Comparison of ENCODE assay signal across 14 cellular contexts in genomic region chr3:60809857-60810256, GRCh38.
DNase-seq lines count a peak whose midpoint lies in the region; ATAC-seq and TF ChIP-seq lines count a peak whose summit lies in the region.
"Had no signal": no experiment of that assay in that cellular context is flagged by ENCODE, and none has a peak within 500 bp of the region (broad histone marks: within the 10 kb centered on the region; RNA-seq: fewer than 3 reads in every experiment).

No MANE protein-coding gene starts in this region.

- no peaks in the 10 kb centered on the region for H3K27me3 ChIP-seq in GM23248 (replicated peaks; ENCODE audit: insufficient read depth)
- H3K27me3 ChIP-seq: neural progenitor cell, Peyer's patch, stomach had no signal

- in situ Hi-C loops in GM23248 (cut with MboI) = no loop called here

- 19 to 25% methylated on average over 2 of the region's 2 CpGs for WGBS in GM23248 (ENCODE audit: low coverage in 1 of 2, low lambda C conversion rate in 2 of 2, missing lambda C conversion rate in 2 of 2), 2 experiments

- peaks cover 14% of the 10 kb centered on the region for H3K4me1 ChIP-seq in GM23248 (ENCODE audit: insufficient read depth)
- H3K4me1 ChIP-seq: lower lobe of right lung, neural progenitor cell, Peyer's patch, stomach had no signal

- H3K4me2 ChIP-seq in GM23248 (ENCODE audit: unreplicated experiment) = no peak overlapping the region
- H3K4me2 ChIP-seq: neural progenitor cell had no signal

- no peaks in the 10 kb centered on the region for H4K20me1 ChIP-seq in GM23248 (ENCODE audit: insufficient read depth)

- no peak for TF ChIP-seq CTCF in epithelial cell of esophagus (IDR thresholded peaks at IDR 0.05; ENCODE audit: insufficient read depth, low read depth, low read length, missing control alignments)

- no peak for ATAC-seq in HG02623 (IDR thresholded peaks at IDR 0.05; ENCODE audit: unreplicated experiment)

- H3K79me2 ChIP-seq in GM23248 (ENCODE audit: insufficient read depth) = no peaks in the 10 kb centered on the region

- H3K27ac ChIP-seq in GM23248 = no peak overlapping the region
- H3K27ac ChIP-seq: lower lobe of right lung, neural progenitor cell, Peyer's patch, stomach had no signal

- H2AFZ ChIP-seq in GM23248 = no peak overlapping the region
- H2AFZ ChIP-seq: neural progenitor cell had no signal

- H3K9ac ChIP-seq in GM23248 = no peak overlapping the region
- H3K9ac ChIP-seq: neural progenitor cell had no signal

- H3K36me3 ChIP-seq in GM23248 (ENCODE audit: low read depth) = no peaks in the 10 kb centered on the region
- H3K36me3 ChIP-seq: lower lobe of right lung, neural progenitor cell, Peyer's patch, stomach had no signal

- DNase-seq in GM23248 (peak; percentile 49), NCI-H226 (peak; percentile 17), epithelial cell of esophagus (ENCODE audit: low read depth) (peak; percentile 92), renal cortical epithelial cell (ENCODE audit: low read depth) (peak; percentile 79), HPDE6-E6E7 (ENCODE audit: extremely low spot score) (no peak), RPMI8226 (no peak)
- DNase-seq: HCEC 1CT, hypothalamus, lower lobe of right lung, Peyer's patch, stomach, T-helper 2 cell had no signal

- no peaks in the 10 kb centered on the region for H3K9me2 ChIP-seq in GM23248 (ENCODE audit: insufficient read depth)

- peaks cover 9% of the 10 kb centered on the region; the same call in 1 of the 2 replicates for H3F3A ChIP-seq in GM23248 (ENCODE audit: insufficient read depth)

- no peak overlapping the region for H3K4me3 ChIP-seq in GM23248
- H3K4me3 ChIP-seq in epithelial cell of esophagus (ENCODE audit: low read length) = no peak overlapping the region
- H3K4me3 ChIP-seq: lower lobe of right lung, neural progenitor cell, Peyer's patch, stomach had no signal

- no peaks in the 10 kb centered on the region for H3K9me3 ChIP-seq in GM23248 (ENCODE audit: low read depth)
- H3K9me3 ChIP-seq: lower lobe of right lung, Peyer's patch, stomach had no signal

Comparison
In these comparisons a context has a peak if more than half of its experiments do, and no peak if none do; other contexts are left out.
1. DNase-seq: peak in GM23248 (single experiment), NCI-H226 (single experiment), epithelial cell of esophagus (single experiment) and renal cortical epithelial cell (single experiment); none in HPDE6-E6E7 (single experiment) and RPMI8226 (single experiment).